ENCODE assay signal across 15 cellular contexts in genomic region chr10:29922904-29923303, GRCh38.
"Had no signal": no experiment of that assay in that cellular context is flagged by ENCODE, and none has a peak within 500 bp of the region (broad histone marks: within the 10 kb centered on the region; RNA-seq: fewer than 3 reads in every experiment).

No MANE protein-coding gene starts in this region.

- H3K36me3 Mint-ChIP-seq: activated CD4-positive, alpha-beta memory T cell treated with anti-CD3 and anti-CD28 coated beads for 36 hours; immature natural killer cell had no signal

- ATAC-seq: activated naive CD8-positive, alpha-beta T cell treated with anti-CD3 and anti-CD28 coated beads, Interleukin-2, amount 50 U/mL, for 24 hours; effector memory CD8-positive, alpha-beta T cell; left colon had no signal

- H2AFZ ChIP-seq: parathyroid adenoma had no signal

- DNase-seq: activated CD4-positive, alpha-beta memory T cell treated with anti-CD3 and anti-CD28 coated beads for 36 hours; activated CD4-positive, alpha-beta T cell treated with anti-CD3 and anti-CD28 coated beads for 1 hour; activated CD8-positive, alpha-beta memory T cell treated with anti-CD3 and anti-CD28 coated beads, Interleukin-2, amount 50 U/mL, for 48 hours; activated naive CD4-positive, alpha-beta T cell treated with Interleukin-2 at 50 U/mL for 16 hours; activated naive CD8-positive, alpha-beta T cell treated with anti-CD3 and anti-CD28 coated beads, Interleukin-2, amount 50 U/mL, for 24 hours; central memory CD4-positive, alpha-beta T cell; effector memory CD8-positive, alpha-beta T cell; immature natural killer cell; left colon; retina; SJCRH30; stomach had no signal

- H3K27me3 ChIP-seq: SJCRH30, stomach had no signal

- H3K27ac Mint-ChIP-seq: activated CD4-positive, alpha-beta memory T cell treated with anti-CD3 and anti-CD28 coated beads for 36 hours; activated naive CD8-positive, alpha-beta T cell treated with anti-CD3 and anti-CD28 coated beads, Interleukin-2, amount 50 U/mL, for 24 hours; activated T-helper 1 cell treated with anti-CD3 and anti-CD28 coated beads, Interleukin-12 subunit alpha, Interleukin-12 subunit beta, Interleukin-2, Interleukin-4 antibody, amounts not matched to agents 30 ng/mL and 10 ng/mL and 1 ng/mL, durations not matched to agents 14 hours and 24 hours and 36 hours; dendritic cell treated with granulocyte-macrophage colony-stimulating factor and Interleukin-4, amounts not matched to agents 40 ng/mL and 50 ng/mL, for 4 days; effector memory CD8-positive, alpha-beta T cell; immature natural killer cell had no signal

- H3K9me3 Mint-ChIP-seq: immature natural killer cell had no signal

- H3K79me2 ChIP-seq: parathyroid adenoma had no signal

- H3K36me3 ChIP-seq: SJCRH30, stomach had no signal

- H3K9ac ChIP-seq: parathyroid adenoma had no signal

- H3K4me1 Mint-ChIP-seq: immature natural killer cell had no signal

- H3K9me3 ChIP-seq: SJCRH30, stomach had no signal

- H3K4me3 ChIP-seq: SJCRH30, stomach had no signal

- H3K4me1 ChIP-seq: SJCRH30 had no signal

- H3K4me3 Mint-ChIP-seq: activated CD4-positive, alpha-beta memory T cell treated with anti-CD3 and anti-CD28 coated beads for 36 hours; activated naive CD8-positive, alpha-beta T cell treated with anti-CD3 and anti-CD28 coated beads, Interleukin-2, amount 50 U/mL, for 24 hours; activated T-helper 1 cell treated with anti-CD3 and anti-CD28 coated beads, Interleukin-12 subunit alpha, Interleukin-12 subunit beta, Interleukin-2, Interleukin-4 antibody, amounts not matched to agents 30 ng/mL and 10 ng/mL and 1 ng/mL, durations not matched to agents 14 hours and 24 hours and 36 hours; dendritic cell treated with granulocyte-macrophage colony-stimulating factor and Interleukin-4, amounts not matched to agents 40 ng/mL and 50 ng/mL, for 4 days; effector memory CD8-positive, alpha-beta T cell; immature natural killer cell had no signal

- H3K27ac ChIP-seq: parathyroid adenoma, SJCRH30, stomach had no signal
